In the genomic region with DNA sequence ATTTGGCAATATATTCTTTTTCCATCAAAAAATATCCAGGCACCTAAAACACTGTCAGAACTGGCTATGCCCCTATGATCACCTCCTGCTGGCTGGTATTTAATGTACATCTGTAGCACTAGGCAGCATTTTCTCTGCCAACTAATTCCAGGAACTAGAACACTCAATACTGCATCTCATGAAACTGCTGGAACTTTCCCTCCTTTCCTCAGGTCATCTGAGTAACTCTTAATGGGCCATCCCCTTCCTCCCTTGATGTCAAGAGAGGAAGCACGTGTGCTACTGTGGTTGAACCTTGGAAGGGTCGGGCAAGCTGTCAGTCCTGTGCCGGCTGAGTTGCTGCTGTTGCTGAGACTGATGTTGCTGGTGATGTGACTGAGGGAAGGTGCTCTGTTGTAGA, we compare ENCODE assay signal across 9 cellular contexts. TPM values are rescaled to one million over a fixed set of nuclear protein-coding genes. Genes with fewer than 3 reads are reported as not detected.
DNase-seq lines count a peak whose midpoint lies in the region; ATAC-seq and TF ChIP-seq lines count a peak whose summit lies in the region.
"Had no signal": no experiment of that assay in that cellular context is flagged by ENCODE, and none has a peak within 500 bp of the region (broad histone marks: within the 10 kb centered on the region; RNA-seq: fewer than 3 reads in every experiment).

No MANE protein-coding gene starts in this region.

- no peak for TF ChIP-seq CTCF in lower lobe of right lung (IDR thresholded peaks at IDR 0.05)

- peak overlapping the region; percentile 77 for H3K27ac Mint-ChIP-seq in activated CD4-positive, alpha-beta T cell treated with anti-CD3 and anti-CD28 coated beads, Interleukin-2, amount 10 ng/mL, durations not matched to agents 24 days and 14 days
- H3K27ac Mint-ChIP-seq in activated T-helper 2 cell treated with anti-CD3 and anti-CD28 coated beads, Interferon-gamma antibody, Interleukin-2, Interleukin-4, amounts not matched to agents 10 μg/mL and 5 μg/mL and 100 μg/mL, durations not matched to agents 14 hours and 24 hours and 36 hours, result peak overlapping the region; percentile 23

- no peaks in the 10 kb centered on the region for H3K27me3 Mint-ChIP-seq in activated CD4-positive, alpha-beta T cell treated with anti-CD3 and anti-CD28 coated beads, Interleukin-2, amount 10 ng/mL, durations not matched to agents 24 days and 14 days
- H3K27me3 Mint-ChIP-seq in activated T-helper 2 cell treated with anti-CD3 and anti-CD28 coated beads, Interferon-gamma antibody, Interleukin-2, Interleukin-4, amounts not matched to agents 10 μg/mL and 5 μg/mL and 100 μg/mL, durations not matched to agents 14 hours and 24 hours and 36 hours (ENCODE audit: low read depth), result no peaks in the 10 kb centered on the region

- intact Hi-C loops in activated CD4-positive, alpha-beta T cell treated with anti-CD3 and anti-CD28 coated beads, Interleukin-2, amount 10 ng/mL, durations not matched to agents 24 days and 14 days (cut with micrococcal nuclease), result loop anchor here (2.0 kb wide), 1 partner anchor 38 kb away; no protein-coding TSS in a partner anchor
- intact Hi-C loops in activated T-helper 2 cell treated with anti-CD3 and anti-CD28 coated beads, Interferon-gamma antibody, Interleukin-2, Interleukin-4, amounts not matched to agents 10 μg/mL and 5 μg/mL and 100 μg/mL, durations not matched to agents 14 hours and 24 hours and 36 hours (cut with micrococcal nuclease), result loop anchor here (2.0 kb wide), 1 partner anchor 112 kb away; a partner anchor contains a TSS
- intact Hi-C loops in lower lobe of right lung (cut with DNase I), result no loop called here

- no peaks in the 10 kb centered on the region for H3K27me3 ChIP-seq in lower lobe of right lung (ENCODE audit: low read depth)

- H3K4me3 ChIP-seq in lower lobe of right lung, result no peak overlapping the region

- peak; percentile 58 for ATAC-seq in HG02973 (IDR thresholded peaks at IDR 0.05; ENCODE audit: unreplicated experiment)
- peak; percentile 34 for ATAC-seq in lower lobe of right lung

- no peak overlapping the region for H3K27ac ChIP-seq in lower lobe of right lung
- H3K27ac ChIP-seq: VCaP had no signal

- peaks cover 81% of the 10 kb centered on the region for H3K36me3 ChIP-seq in lower lobe of right lung

- no peaks in the 10 kb centered on the region for H3K9me3 ChIP-seq in lower lobe of right lung

- H3K4me1 ChIP-seq in lower lobe of right lung, result no peaks in the 10 kb centered on the region

- peak; percentile 71 for DNase-seq in activated CD4-positive, alpha-beta T cell treated with anti-CD3 and anti-CD28 coated beads, Interleukin-2, amount 10 ng/mL, durations not matched to agents 24 days and 14 days
- no peak for DNase-seq in activated CD4-positive, alpha-beta T cell treated with anti-CD3 and anti-CD28 coated beads, Interleukin-2, amount 50 U/mL, for 4 hours
- no peak for DNase-seq in activated T-helper 2 cell treated with anti-CD3 and anti-CD28 coated beads, Interferon-gamma antibody, Interleukin-2, Interleukin-4, amounts not matched to agents 10 μg/mL and 5 μg/mL and 100 μg/mL, durations not matched to agents 14 hours and 24 hours and 36 hours (ENCODE audit: low spot score)
- DNase-seq in lower lobe of right lung (no peak), putamen (ENCODE audit: low spot score) (no peak), A172 (ENCODE audit: low spot score) (no peak), epidermal melanocyte (ENCODE audit: insufficient read length, low spot score) (no peak)

- peaks cover 15% of the 10 kb centered on the region for H3K4me1 Mint-ChIP-seq in activated CD4-positive, alpha-beta T cell treated with anti-CD3 and anti-CD28 coated beads, Interleukin-2, amount 10 ng/mL, durations not matched to agents 24 days and 14 days
- H3K4me1 Mint-ChIP-seq in activated T-helper 2 cell treated with anti-CD3 and anti-CD28 coated beads, Interferon-gamma antibody, Interleukin-2, Interleukin-4, amounts not matched to agents 10 μg/mL and 5 μg/mL and 100 μg/mL, durations not matched to agents 14 hours and 24 hours and 36 hours (ENCODE audit: low read depth), result peaks cover 12% of the 10 kb centered on the region

- no peaks in the 10 kb centered on the region for H3K9me3 Mint-ChIP-seq in activated CD4-positive, alpha-beta T cell treated with anti-CD3 and anti-CD28 coated beads, Interleukin-2, amount 10 ng/mL, durations not matched to agents 24 days and 14 days
- no peaks in the 10 kb centered on the region for H3K9me3 Mint-ChIP-seq in activated T-helper 2 cell treated with anti-CD3 and anti-CD28 coated beads, Interferon-gamma antibody, Interleukin-2, Interleukin-4, amounts not matched to agents 10 μg/mL and 5 μg/mL and 100 μg/mL, durations not matched to agents 14 hours and 24 hours and 36 hours

- H3K36me3 Mint-ChIP-seq in activated CD4-positive, alpha-beta T cell treated with anti-CD3 and anti-CD28 coated beads, Interleukin-2, amount 10 ng/mL, durations not matched to agents 24 days and 14 days (ENCODE audit: low read depth), result peaks cover 54% of the 10 kb centered on the region
- H3K36me3 Mint-ChIP-seq in activated T-helper 2 cell treated with anti-CD3 and anti-CD28 coated beads, Interferon-gamma antibody, Interleukin-2, Interleukin-4, amounts not matched to agents 10 μg/mL and 5 μg/mL and 100 μg/mL, durations not matched to agents 14 hours and 24 hours and 36 hours (ENCODE audit: low read depth), result peaks cover 58% of the 10 kb centered on the region

- no peak overlapping the region for H3K4me3 Mint-ChIP-seq in activated CD4-positive, alpha-beta T cell treated with anti-CD3 and anti-CD28 coated beads, Interleukin-2, amount 10 ng/mL, durations not matched to agents 24 days and 14 days
- H3K4me3 Mint-ChIP-seq in activated T-helper 2 cell treated with anti-CD3 and anti-CD28 coated beads, Interferon-gamma antibody, Interleukin-2, Interleukin-4, amounts not matched to agents 10 μg/mL and 5 μg/mL and 100 μg/mL, durations not matched to agents 14 hours and 24 hours and 36 hours (ENCODE audit: low read depth), result no peak overlapping the region

RNA-seq across cellular contexts. Expression of a gene that starts 39.4 kb away (rescaled TPM):
- total RNA-seq in activated CD4-positive, alpha-beta T cell treated with anti-CD3 and anti-CD28 coated beads, Interleukin-2, amount 10 ng/mL, durations not matched to agents 24 days and 14 days, result 87.2 and 99.1 TPM in 2 replicates
- total RNA-seq in activated T-helper 2 cell treated with anti-CD3 and anti-CD28 coated beads, Interferon-gamma antibody, Interleukin-2, Interleukin-4, amounts not matched to agents 10 μg/mL and 5 μg/mL and 100 μg/mL, durations not matched to agents 14 hours and 24 hours and 36 hours, result 89.3 and 91.4 TPM in 2 replicates
- total RNA-seq in lower lobe of right lung, result 140 TPM
- total RNA-seq in A172 (2014; rRNA removed; shearing (Covaris generic)), result 109 and 112 TPM in 2 replicates
